ENCODE assay signal across 13 cellular contexts in genomic region chr4:121192013-121192412, GRCh38. TPM values are rescaled to one million over a fixed set of nuclear protein-coding genes. Genes with fewer than 3 reads are reported as not detected.
DNase-seq lines count a peak whose midpoint lies in the region; ATAC-seq and TF ChIP-seq lines count a peak whose summit lies in the region.
"Had no signal": no experiment of that assay in that cellular context is flagged by ENCODE, and none has a peak within 500 bp of the region (broad histone marks: within the 10 kb centered on the region; RNA-seq: fewer than 3 reads in every experiment).

No MANE protein-coding gene starts in this region.

- POLR2A ChIA-PET in CD8-positive, alpha-beta T cell (lab: Charles Lee): interaction anchor here (0.9 to 1.6 kb wide), 5 partner anchors 9 to 115 kb away, joined by 3 to 7 read pairs (median 3); no protein-coding TSS in a partner anchor
- POLR2A ChIA-PET in naive thymus-derived CD8-positive, alpha-beta T cell (lab: Charles Lee): interaction anchor here (0.6 to 1.2 kb wide), 5 partner anchors 60 to 120 kb away, joined by 3 to 5 read pairs (median 3); no protein-coding TSS in a partner anchor

- H3K9me3 Mint-ChIP-seq in CD8-positive, alpha-beta T cell: no peaks in the 10 kb centered on the region
- no peaks in the 10 kb centered on the region for H3K9me3 Mint-ChIP-seq in naive thymus-derived CD8-positive, alpha-beta T cell
- H3K9me3 Mint-ChIP-seq: activated B cell treated with CpG ODN at 0.5 μM for 24 hours had no signal

- no peak overlapping the region for H3K4me3 ChIP-seq in CD8-positive, alpha-beta T cell (ENCODE audit: low read depth, low read length)
- no peak overlapping the region for H3K4me3 ChIP-seq in MM.1S (ENCODE audit: low read length)
- peak overlapping the region in 2 of 3 donors; percentile 26 to 51 for H3K4me3 ChIP-seq in breast epithelium

- H3K27me3 ChIP-seq in CD8-positive, alpha-beta T cell (ENCODE audit: insufficient read depth, low read length): no peaks in the 10 kb centered on the region
- H3K27me3 ChIP-seq in MM.1S (replicated peaks; ENCODE audit: insufficient read depth, low read length): no peaks in the 10 kb centered on the region
- no peaks in the 10 kb centered on the region for H3K27me3 ChIP-seq in breast epithelium

- no peak for ATAC-seq in CD8-positive, alpha-beta T cell
- no peak for ATAC-seq in naive thymus-derived CD8-positive, alpha-beta T cell
- ATAC-seq in GM21390 (IDR thresholded peaks at IDR 0.05; ENCODE audit: unreplicated experiment): no peak
- ATAC-seq: heart right ventricle had no signal

- H3K79me2 ChIP-seq in MM.1S (ENCODE audit: low read length): no peaks in the 10 kb centered on the region

- H4K20me1 ChIP-seq in MM.1S (ENCODE audit: insufficient read depth, low read length): no peaks in the 10 kb centered on the region

- no peak overlapping the region for H3K27ac ChIP-seq in CD8-positive, alpha-beta T cell (ENCODE audit: low read depth, low read length)
- no peak overlapping the region for H3K27ac ChIP-seq in MM.1S (ENCODE audit: low read length)
- no peak overlapping the region for H3K27ac ChIP-seq in breast epithelium
- H3K27ac ChIP-seq: heart right ventricle had no signal

- H2AFZ ChIP-seq in MM.1S (ENCODE audit: low read length): no peak overlapping the region

- no peaks in the 10 kb centered on the region for H3K36me3 Mint-ChIP-seq in CD8-positive, alpha-beta T cell
- no peaks in the 10 kb centered on the region for H3K36me3 Mint-ChIP-seq in naive thymus-derived CD8-positive, alpha-beta T cell

- H3K9ac ChIP-seq in MM.1S (ENCODE audit: low read length): no peak overlapping the region
- H3K9ac ChIP-seq: SK-N-SH had no signal

- peaks cover 9% of the 10 kb centered on the region for H3F3A ChIP-seq in MM.1S (ENCODE audit: insufficient read depth, low read length)

- DNase-seq in CD8-positive, alpha-beta T cell: no peak
- DNase-seq in MM.1S: no peak
- no peak for DNase-seq in breast epithelium (ENCODE audit: low spot score in 2 of 2)
- DNase-seq in naive thymus-derived CD8-positive, alpha-beta T cell: no peak
- DNase-seq in foreskin melanocyte: no peak
- no peak for DNase-seq in stimulated activated CD4-positive, alpha-beta T cell treated with anti-CD3 and anti-CD28 coated beads, Interleukin-2, amount 100 ng/mL, for 24 hours
- no peak for DNase-seq in SIG-M5 treated with dmso at 0.1 percent for 504 hours (lab: John Stamatoyannopoulos, UW; ENCODE audit: unreplicated experiment)
- DNase-seq: activated B cell treated with CpG ODN at 0.5 μM for 24 hours; activated effector memory CD4-positive, alpha-beta T cell treated with anti-CD3 and anti-CD28 coated beads, Interleukin-2, amount 50 U/mL, for 16 hours; heart right ventricle had no signal

- no peak for TF ChIP-seq POLR2A in breast epithelium (IDR thresholded peaks at IDR 0.05)

- H3K4me1 Mint-ChIP-seq in CD8-positive, alpha-beta T cell (ENCODE audit: low read depth): peaks cover 60% of the 10 kb centered on the region
- H3K4me1 Mint-ChIP-seq in naive thymus-derived CD8-positive, alpha-beta T cell: peaks cover 16 to 56% (median 48%) of the 10 kb centered on the region in 4 donors

- H3K9me2 ChIP-seq in MM.1S (replicated peaks; ENCODE audit: insufficient read depth, low read length): no peaks in the 10 kb centered on the region
- H3K9me2 ChIP-seq: SK-N-SH had no signal

- H3K9me3 ChIP-seq in CD8-positive, alpha-beta T cell (ENCODE audit: low read length): no peaks in the 10 kb centered on the region
- H3K9me3 ChIP-seq in MM.1S (replicated peaks; ENCODE audit: insufficient read depth, low read length): no peaks in the 10 kb centered on the region
- H3K9me3 ChIP-seq in breast epithelium: no peaks in the 10 kb centered on the region
- H3K9me3 ChIP-seq: heart right ventricle, SK-N-SH had no signal

- no peak for TF ChIP-seq CTCF in CD8-positive, alpha-beta T cell (IDR thresholded peaks at IDR 0.05)
- TF ChIP-seq CTCF in MM.1S (IDR thresholded peaks at IDR 0.05; ENCODE audit: low read length) (no peak), breast epithelium (IDR thresholded peaks at IDR 0.05) (no peak)

- H3K4me3 Mint-ChIP-seq in CD8-positive, alpha-beta T cell: peak overlapping the region; percentile 62
- peak overlapping the region; percentile 38 to 75 (median 62) for H3K4me3 Mint-ChIP-seq in naive thymus-derived CD8-positive, alpha-beta T cell
- H3K4me3 Mint-ChIP-seq: activated B cell treated with CpG ODN at 0.5 μM for 24 hours had no signal

- H3K4me1 ChIP-seq in CD8-positive, alpha-beta T cell (ENCODE audit: insufficient read depth, low read length): peaks cover 45% of the 10 kb centered on the region
- H3K4me1 ChIP-seq in MM.1S (ENCODE audit: low read length) (peaks cover 30% of the 10 kb centered on the region), breast epithelium (no peaks in the 10 kb centered on the region)

- no peaks in the 10 kb centered on the region for H3K36me3 ChIP-seq in CD8-positive, alpha-beta T cell (ENCODE audit: insufficient read depth, low read length)
- H3K36me3 ChIP-seq in MM.1S (replicated peaks; ENCODE audit: insufficient read depth, low read length) (no peaks in the 10 kb centered on the region), breast epithelium (no peaks in the 10 kb centered on the region)
- H3K36me3 ChIP-seq: heart right ventricle had no signal

- CTCF ChIA-PET in CD8-positive, alpha-beta T cell (lab: Charles Lee): interaction anchor here (0.6 to 4.8 kb wide), 56 partner anchors 7 to 1038 kb away, joined by 3 to 97 read pairs (median 5); partner anchors contain the start of gene TNIP3

- no peaks in the 10 kb centered on the region for H3K27me3 Mint-ChIP-seq in CD8-positive, alpha-beta T cell (ENCODE audit: low read depth)
- no peaks in the 10 kb centered on the region for H3K27me3 Mint-ChIP-seq in naive thymus-derived CD8-positive, alpha-beta T cell
- H3K27me3 Mint-ChIP-seq: activated B cell treated with CpG ODN at 0.5 μM for 24 hours had no signal

- intact Hi-C loops in CD8-positive, alpha-beta T cell (cut with DNase I, micrococcal nuclease): loop anchor here (1.0 to 5.0 kb wide), 9 partner anchors 35 to 1035 kb away; partner anchors contain the start of gene PRDM5 (in 1 of the 2)
- intact Hi-C loops in breast epithelium (cut with DNase I; ENCODE audit: low total_unique reads): no loop called here

- peak overlapping the region; percentile 32 for H3K27ac Mint-ChIP-seq in CD8-positive, alpha-beta T cell
- peak overlapping the region; percentile 24 to 87 (median 70) for H3K27ac Mint-ChIP-seq in naive thymus-derived CD8-positive, alpha-beta T cell
- H3K27ac Mint-ChIP-seq: activated B cell treated with CpG ODN at 0.5 μM for 24 hours had no signal

- 0 out of 2 replicates have a peak overlapping the region, but pooled peaks have one; percentile 6 for H3K4me2 ChIP-seq in MM.1S (ENCODE audit: low read depth, low read length)
- H3K4me2 ChIP-seq: SK-N-SH had no signal

RNA-seq across cellular contexts. Expression of gene TNIP3, which starts 27.9 kb away (rescaled TPM):
- under 1 TPM; 0.62 to 1.00 TPM for total RNA-seq in CD8-positive, alpha-beta T cell
- under 1 TPM in 1 of 3 donors, not detected in 2; 0.73 TPM for total RNA-seq in breast epithelium
- total RNA-seq in naive thymus-derived CD8-positive, alpha-beta T cell: under 1 TPM; 0.29 to 0.49 TPM
- polyA plus RNA-seq in naive thymus-derived CD8-positive, alpha-beta T cell: 1 to 10 TPM in 2 of 3 donors, under 1 TPM in 1; 0.88 to 8.0 (median 1.1) TPM
- total RNA-seq: activated B cell treated with CpG ODN at 0.5 μM for 24 hours, endothelial cell of umbilical vein had no signal
- polyA plus RNA-seq: endothelial cell of umbilical vein had no signal

Comparison
In these comparisons a context has a peak if more than half of its experiments do, and no peak if none do; other contexts are left out.
1. H3K4me3 ChIP-seq: peak in breast epithelium (2 of 3); none in CD8-positive, alpha-beta T cell (single experiment) and MM.1S (single experiment).